In genomic region chr22:36052505-36052941, GRCh38 we compare ENCODE assay signal across 10 cellular contexts. TPM values are rescaled to one million over a fixed set of nuclear protein-coding genes. Genes with fewer than 3 reads are reported as not detected.
DNase-seq lines count a peak whose midpoint lies in the region; ATAC-seq and TF ChIP-seq lines count a peak whose summit lies in the region.
"Had no signal": no experiment of that assay in that cellular context is flagged by ENCODE, and none has a peak within 500 bp of the region (broad histone marks: within the 10 kb centered on the region; RNA-seq: fewer than 3 reads in every experiment).

No MANE protein-coding gene starts in this region.

- peaks cover 13% of the 10 kb centered on the region for H3K36me3 Mint-ChIP-seq in Caco-2 (ENCODE audit: insufficient read depth, unreplicated experiment)

- CTCF ChIA-PET in Caco-2 (lab: Charles Lee), result interaction anchor here (1.0 to 1.5 kb wide), 3 partner anchors 13 to 122 kb away, joined by 3 to 18 read pairs (median 4); no protein-coding TSS in a partner anchor

- 92 to 94% methylated on average over 5 of the region's 5 CpGs for WGBS in mesodermal cell (ENCODE audit: insufficient coverage in 2 of 2), 2 experiments

- DNase-seq in Caco-2 (peak; percentile 65 to 75), amniotic epithelial cell (ENCODE audit: low read depth) (peak; percentile 44), head of caudate nucleus (no peak), GM20000 (ENCODE audit: low spot score) (no peak)
- DNase-seq: hypothalamus had no signal

- POLR2A ChIA-PET in Caco-2 (lab: Charles Lee), result interaction anchor here (0.5 to 1.8 kb wide), 3 partner anchors 23 to 238 kb away, joined by 5 to 9 read pairs (median 8); partner anchors contain the start of gene RBFOX2

- no peak; the same call in 1 of the 2 replicates for TF ChIP-seq RAD21 in Ishikawa (IDR thresholded peaks at IDR 0.05; ENCODE audit: low read depth)

- ATAC-seq in HG03378 (IDR thresholded peaks at IDR 0.05; ENCODE audit: unreplicated experiment) (no peak), GM21825 (IDR thresholded peaks at IDR 0.05; ENCODE audit: unreplicated experiment) (no peak)

- H3K27me3 Mint-ChIP-seq in Caco-2 (ENCODE audit: insufficient read depth, unreplicated experiment), result no peaks in the 10 kb centered on the region

- H3K9me3 ChIP-seq in Caco-2 (no peaks in the 10 kb centered on the region), mesodermal cell (ENCODE audit: control insufficient read depth, low read length) (no peaks in the 10 kb centered on the region)
- H3K9me3 ChIP-seq: upper lobe of left lung had no signal

- no peak overlapping the region for H3K4me3 ChIP-seq in Caco-2 (ENCODE audit: low read depth, low read length)
- no peak overlapping the region for H3K4me3 ChIP-seq in mesodermal cell (ENCODE audit: extremely low read depth, insufficient read depth, low read length, poor library complexity, severe bottlenecking)
- H3K4me3 ChIP-seq: upper lobe of left lung had no signal

- H3K36me3 ChIP-seq in Caco-2 (ENCODE audit: control insufficient read depth, insufficient read depth, low read length) (no peaks in the 10 kb centered on the region), mesodermal cell (ENCODE audit: control insufficient read depth, insufficient read depth, low read length) (no peaks in the 10 kb centered on the region)
- H3K36me3 ChIP-seq: upper lobe of left lung had no signal

- intact Hi-C loops in Caco-2 (cut with micrococcal nuclease; ENCODE audit: unreplicated experiment), result no loop called here
- intact Hi-C loops in head of caudate nucleus (cut with DNase I), result no loop called here

- peak; percentile 69; the same call in 1 of the 2 replicates for TF ChIP-seq EP300 in Ishikawa (IDR thresholded peaks at IDR 0.05; ENCODE audit: borderline replicate concordance)

- H3K27ac ChIP-seq in mesodermal cell (ENCODE audit: low read depth, low read length, severe bottlenecking), result peak overlapping the region; percentile 74
- H3K27ac ChIP-seq: upper lobe of left lung had no signal

- H3K27me3 ChIP-seq in Caco-2 (replicated peaks; ENCODE audit: control insufficient read depth, insufficient read depth, low read length), result no peaks in the 10 kb centered on the region
- H3K27me3 ChIP-seq: upper lobe of left lung had no signal

- no TSS peak for BruUV-seq in Caco-2 (replicated peaks; lab: Mats Ljungman, UMichigan)

- H3K9me3 Mint-ChIP-seq in Caco-2 (ENCODE audit: unreplicated experiment), result peaks cover 20% of the 10 kb centered on the region

- peak overlapping the region; percentile 14 for H3K4me3 Mint-ChIP-seq in Caco-2 (ENCODE audit: unreplicated experiment)

- no peak for TF ChIP-seq CTCF in Caco-2 (IDR thresholded peaks at IDR 0.05; ENCODE audit: insufficient read depth in 1 of 2, low read depth in 1 of 2, low read length in 1 of 2, severe bottlenecking in 1 of 2, unreplicated experiment in 1 of 2)
- no peak for TF ChIP-seq CTCF in GM20000 (IDR thresholded peaks at IDR 0.05; ENCODE audit: extremely low read depth, missing control alignments)

- H3K4me1 ChIP-seq in Caco-2, result peaks cover 15% of the 10 kb centered on the region
- peaks cover 22% of the 10 kb centered on the region for H3K4me1 ChIP-seq in mesodermal cell (ENCODE audit: control insufficient read depth, insufficient read depth, low read length, poor library complexity, severe bottlenecking)

- peaks cover 10% of the 10 kb centered on the region for H3K4me1 Mint-ChIP-seq in Caco-2 (ENCODE audit: low read depth, unreplicated experiment)

- H3K27ac Mint-ChIP-seq in Caco-2 (ENCODE audit: unreplicated experiment), result peak overlapping the region; percentile 91

TF ChIP-seq in Ishikawa, 13 proteins besides CTCF, POLR2A, EP300 and RAD21:
- TF ChIP-seq MAX (IDR thresholded peaks at IDR 0.05), result peak; percentile 51; the same call in 1 of the 2 replicates
- TF ChIP-seq YY1 (IDR thresholded peaks at IDR 0.05; ENCODE audit: low read depth), result peak; percentile 90
- TF ChIP-seq CREB1 (IDR thresholded peaks at IDR 0.05; ENCODE audit: low read depth), result no peak
- TF ChIP-seq REST (IDR thresholded peaks at IDR 0.05; ENCODE audit: low read depth), result no peak
- peak; percentile 21; the same call in 1 of the 2 replicates for TF ChIP-seq USF1 (IDR thresholded peaks at IDR 0.05)
- TF ChIP-seq ZBTB7A (IDR thresholded peaks at IDR 0.05; ENCODE audit: low read depth), result no peak
- TF ChIP-seq TEAD4 (IDR thresholded peaks at IDR 0.05), result 0 out of 2 replicates have a peak, but pooled peaks have one; percentile 36
- TF ChIP-seq CEBPB (IDR thresholded peaks at IDR 0.05), result no peak
- peak; percentile 64 for TF ChIP-seq TCF12 (IDR thresholded peaks at IDR 0.05; ENCODE audit: low read depth)
- peak; percentile 25; the same call in 1 of the 2 replicates for TF ChIP-seq FOXM1 (IDR thresholded peaks at IDR 0.05; ENCODE audit: borderline replicate concordance, low read depth)
- TF ChIP-seq EGR1 (IDR thresholded peaks at IDR 0.05), result no peak
- TF ChIP-seq NFIC (IDR thresholded peaks at IDR 0.05), result 0 out of 2 replicates have a peak, but pooled peaks have one; percentile 23
- no peak for TF ChIP-seq TAF1 (IDR thresholded peaks at IDR 0.05; ENCODE audit: low read depth)

RNA-seq across cellular contexts. Expression of gene RBFOX2, which starts 23.9 kb away (rescaled TPM):
- total RNA-seq in Caco-2 (2022), result 91.1 and 96.5 TPM in 2 replicates
- polyA plus RNA-seq in mesodermal cell (2013, experiment 1 of 2), result 183 TPM
- 165 TPM for polyA plus RNA-seq in mesodermal cell (2013, experiment 2 of 2)

Comparison
In these comparisons a context has a peak if more than half of its experiments do, and no peak if none do; other contexts are left out.
1. DNase-seq: peak in Caco-2 (2 of 2) and amniotic epithelial cell (single experiment); none in head of caudate nucleus (0 of 42) and GM20000 (single experiment).